ENCODE assay signal across 16 cellular contexts in genomic region chr17:15958484-15958854, GRCh38. TPM values are rescaled to one million over a fixed set of nuclear protein-coding genes. Genes with fewer than 3 reads are reported as not detected.
DNase-seq lines count a peak whose midpoint lies in the region; ATAC-seq, FAIRE-seq and TF ChIP-seq lines count a peak whose summit lies in the region.
"Had no signal": no experiment of that assay in that cellular context is flagged by ENCODE, and none has a peak within 500 bp of the region (broad histone marks: within the 10 kb centered on the region; RNA-seq: fewer than 3 reads in every experiment).

No MANE protein-coding gene starts in this region.

- H3K4me1 Mint-ChIP-seq in activated CD8-positive, alpha-beta memory T cell treated with anti-CD3 and anti-CD28 coated beads, Interleukin-2, amount 10 ng/mL, durations not matched to agents 7 days and 5 days, result peaks cover 33% of the 10 kb centered on the region

- no peak for TF ChIP-seq EP300 in H1 (IDR thresholded peaks at IDR 0.05; ENCODE audit: borderline replicate concordance in 1 of 2, low read depth in 2 of 2, low read length in 2 of 2)

- no peak overlapping the region for H4K91ac ChIP-seq in H1 (replicated peaks; ENCODE audit: insufficient read length, low read length)

- H2AFZ ChIP-seq in H1 (ENCODE audit: low read length), result no peak overlapping the region

- peaks cover 2% of the 10 kb centered on the region for H3K36me3 Mint-ChIP-seq in activated CD8-positive, alpha-beta memory T cell treated with anti-CD3 and anti-CD28 coated beads, Interleukin-2, amount 10 ng/mL, durations not matched to agents 7 days and 5 days

- H3K79me1 ChIP-seq in H1 (ENCODE audit: low read depth, low read length), result no peaks in the 10 kb centered on the region

- no peak overlapping the region for H3K4ac ChIP-seq in H1 (replicated peaks; ENCODE audit: insufficient read length, low read depth, low read length)

- no peak overlapping the region for H3K4me2 ChIP-seq in H1 (ENCODE audit: insufficient read depth in 1 of 2, low read depth in 2 of 2, low read length in 2 of 2)

- H3K14ac ChIP-seq in H1 (ENCODE audit: insufficient read length), result no peak overlapping the region

- 0 out of 2 replicates have a peak overlapping the region, but pooled peaks have one; percentile 53 for H2AK5ac ChIP-seq in H1 (ENCODE audit: low read depth, low read length)

- H4K8ac ChIP-seq in H1 (ENCODE audit: extremely low read depth, insufficient read depth, low read length), result no peak overlapping the region

- H3K56ac ChIP-seq in H1 (replicated peaks; ENCODE audit: insufficient read length, low read depth, low read length), result no peak overlapping the region

- no peak for TF ChIP-seq POLR2A in H1 (IDR thresholded peaks at IDR 0.05; ENCODE audit: control extremely low read depth in 1 of 2, low read depth in 2 of 2, low read length in 2 of 2)
- no peak for TF ChIP-seq POLR2A in spleen (IDR thresholded peaks at IDR 0.05)

- intact Hi-C loops in spleen (cut with DNase I; ENCODE audit: low total_unique reads), result no loop called here

- H2BK120ac ChIP-seq in H1 (replicated peaks; ENCODE audit: low read depth, low read length), result no peak overlapping the region

- no peaks in the 10 kb centered on the region for H3K79me2 ChIP-seq in H1 (ENCODE audit: control insufficient read depth in 1 of 2, insufficient read depth in 2 of 2, low read length in 2 of 2)

- no peak overlapping the region for H3K4me3 Mint-ChIP-seq in activated CD8-positive, alpha-beta memory T cell treated with anti-CD3 and anti-CD28 coated beads, Interleukin-2, amount 10 ng/mL, durations not matched to agents 7 days and 5 days
- H3K4me3 Mint-ChIP-seq: neural crest cell had no signal

- no peak overlapping the region; the same call in 1 of the 2 replicates for H2BK5ac ChIP-seq in H1 (ENCODE audit: low read depth, low read length)

- H2BK20ac ChIP-seq in H1 (ENCODE audit: low read length), result no peak overlapping the region

- H3K27ac Mint-ChIP-seq in activated CD8-positive, alpha-beta memory T cell treated with anti-CD3 and anti-CD28 coated beads, Interleukin-2, amount 10 ng/mL, durations not matched to agents 7 days and 5 days, result peak overlapping the region; percentile 54

- POLR2A ChIA-PET in H1 (lab: Charles Lee; ENCODE audit: partially characterized antibody), result interaction anchor here (2.4 kb wide), 2 partner anchors 8 to 13 kb away, joined by 11 to 12 read pairs; no protein-coding TSS in a partner anchor

- WGBS in H1 (ENCODE audit: extremely low coverage in 1 of 2, insufficient coverage in 1 of 2, insufficient read length in 1 of 2, insufficient replicate concordance in 2 of 2, low coverage in 1 of 2, low lambda C conversion rate in 2 of 2, missing lambda C conversion rate in 1 of 2), 2 experiments, result 76% methylated on average over 4 of the region's 4 CpGs; no CpG with 5 or more reads in 1 of the 2 experiments
- 58 to 91% (median 72%) methylated on average over 4 of the region's 4 CpGs for WGBS in spleen, 5 donors

- TF ChIP-seq CTCF in H1 (IDR thresholded peaks at IDR 0.05; ENCODE audit: control extremely low read depth in 1 of 3, insufficient read depth in 1 of 3, low read depth in 1 of 3, low read length in 3 of 3) (no peak), spleen (IDR thresholded peaks at IDR 0.05 in 8 of 11, conservative IDR thresholded peaks at IDR 0.05 in 3 of 11) (no peak)

- CTCF ChIA-PET in activated CD8-positive, alpha-beta memory T cell treated with anti-CD3 and anti-CD28 coated beads, Interleukin-2, amount 10 ng/mL, durations not matched to agents 7 days and 5 days (lab: Charles Lee), result interaction anchor here (1.1 to 2.6 kb wide), 6 partner anchors 11 to 43 kb away, joined by 3 to 13 read pairs (median 4); partner anchors contain the start of genes TTC19 and ZSWIM7
- CTCF ChIA-PET in H1 (lab: Charles Lee; ENCODE audit: partially characterized antibody), result interaction anchor here (0.7 to 3.4 kb wide), 5 partner anchors 11 to 22 kb away, joined by 3 to 14 read pairs (median 4); partner anchors contain the start of gene ADORA2B

- H4K20me1 ChIP-seq in H1 (replicated peaks in 1 of 2; ENCODE audit: control insufficient read depth in 1 of 2, insufficient read depth in 2 of 2, low read length in 2 of 2), result no peaks in the 10 kb centered on the region

- H3K9me3 ChIP-seq in SJCRH30 (replicated peaks) (no peaks in the 10 kb centered on the region; the same call in 1 of the 2 replicates), H1 (ENCODE audit: insufficient read depth in 2 of 2, low read depth in 1 of 2, low read length in 1 of 2) (no peaks in the 10 kb centered on the region), spleen (no peaks in the 10 kb centered on the region)
- H3K9me3 ChIP-seq: gastroesophageal sphincter had no signal

- H3K27me3 Mint-ChIP-seq in activated CD8-positive, alpha-beta memory T cell treated with anti-CD3 and anti-CD28 coated beads, Interleukin-2, amount 10 ng/mL, durations not matched to agents 7 days and 5 days, result peaks cover 75% of the 10 kb centered on the region

- no peaks in the 10 kb centered on the region for H3K9me3 Mint-ChIP-seq in activated CD8-positive, alpha-beta memory T cell treated with anti-CD3 and anti-CD28 coated beads, Interleukin-2, amount 10 ng/mL, durations not matched to agents 7 days and 5 days (ENCODE audit: low read depth)
- H3K9me3 Mint-ChIP-seq: neural crest cell had no signal

- TF ChIP-seq RAD21 in H1 (IDR thresholded peaks at IDR 0.05 in 1 of 2, conservative IDR thresholded peaks at IDR 0.05 in 1 of 2; ENCODE audit: low read depth in 2 of 2, low read length in 2 of 2), result no peak

- H3K23ac ChIP-seq in H1 (ENCODE audit: insufficient read length), result no peak overlapping the region

- ATAC-seq in activated CD8-positive, alpha-beta memory T cell treated with anti-CD3 and anti-CD28 coated beads, Interleukin-2, amount 10 ng/mL, durations not matched to agents 7 days and 5 days, result no peak
- ATAC-seq in HG02571 (IDR thresholded peaks at IDR 0.05; ENCODE audit: unreplicated experiment), result no peak

- H4K5ac ChIP-seq in H1 (ENCODE audit: insufficient read length, low read depth, low read length), result no peak overlapping the region

- H3K4me1 ChIP-seq in SJCRH30 (peaks cover 56% of the 10 kb centered on the region), H1 (replicated peaks in 1 of 4; ENCODE audit: control insufficient read depth in 3 of 4, insufficient read depth in 4 of 4, low read length in 3 of 4) (peaks cover 0 to 6% (median 3%) of the 10 kb centered on the region in 4 experiments; a peak in 3 of 7 replicates), spleen (peaks cover 0 to 28% (median 14%) of the 10 kb centered on the region in 6 donors)

- H3K4me3 ChIP-seq in SJCRH30 (no peak overlapping the region), H1 (ENCODE audit: extremely low read depth in 1 of 4, insufficient read depth in 2 of 4, low read depth in 3 of 4, low read length in 4 of 4) (no peak overlapping the region), spleen (no peak overlapping the region)
- H3K4me3 ChIP-seq: dorsolateral prefrontal cortex, gastroesophageal sphincter, SK-N-MC had no signal

- peak overlapping the region; percentile 60; the same call in 1 of the 2 replicates for H3K18ac ChIP-seq in H1 (ENCODE audit: extremely low read depth, low read length)

- FAIRE-seq in H1 (lab: Jason Lieb, UNC), result no peak

- H2BK12ac ChIP-seq in H1 (ENCODE audit: low read depth, low read length), result no peak overlapping the region

- no peak overlapping the region for H3K9ac ChIP-seq in H1 (replicated peaks in 1 of 4; ENCODE audit: extremely low read depth in 1 of 4, low read depth in 3 of 4, low read length in 3 of 4)

- H3K23me2 ChIP-seq in H1 (ENCODE audit: low read depth, low read length), result no peaks in the 10 kb centered on the region

- H3K27ac ChIP-seq in SJCRH30 (peak overlapping the region; percentile 97), H1 (ENCODE audit: low read depth, low read length) (no peak overlapping the region), spleen (peak overlapping the region in 1 of 8 donors; percentile 33)
- H3K27ac ChIP-seq: gastroesophageal sphincter, SK-N-MC had no signal

- H3K36me3 ChIP-seq in SJCRH30 (no peaks in the 10 kb centered on the region), H1 (ENCODE audit: control insufficient read depth in 2 of 4, insufficient read depth in 4 of 4, low read length in 3 of 4) (no peaks in the 10 kb centered on the region), spleen (no peaks in the 10 kb centered on the region)
- H3K36me3 ChIP-seq: gastroesophageal sphincter had no signal

- no peak overlapping the region for H2BK15ac ChIP-seq in H1 (ENCODE audit: low read length)

- H3K27me3 ChIP-seq in SJCRH30 (no peaks in the 10 kb centered on the region), H1 (replicated peaks in 1 of 4; ENCODE audit: control insufficient read depth in 3 of 4, extremely low read depth in 1 of 4, insufficient read depth in 3 of 4, low read length in 3 of 4) (no peaks in the 10 kb centered on the region), spleen (replicated peaks in 1 of 7) (no peaks in the 10 kb centered on the region)
- H3K27me3 ChIP-seq: dorsolateral prefrontal cortex, gastroesophageal sphincter had no signal

- DNase-seq in activated CD8-positive, alpha-beta memory T cell treated with anti-CD3 and anti-CD28 coated beads, Interleukin-2, amount 10 ng/mL, durations not matched to agents 7 days and 5 days, result no peak
- DNase-seq in activated CD8-positive, alpha-beta memory T cell treated with anti-CD3 and anti-CD28 coated beads, Interleukin-2, amount 50 U/mL, for 4 hours, result no peak
- DNase-seq in SJCRH30, result no peak
- no peak for DNase-seq in H1 (ENCODE audit: low read depth in 1 of 2, low spot score in 2 of 2)
- peak; percentile 23 for DNase-seq in spleen
- DNase-seq in ecto neural progenitor cell (ENCODE audit: low spot score), result no peak
- DNase-seq in NCI-H345 (lab: John Stamatoyannopoulos, UW), result no peak
- DNase-seq: activated CD4-positive, CD25-positive, alpha-beta regulatory T cell treated with anti-CD3 and anti-CD28 coated beads, Interleukin-2, amount 50 U/mL, for 72 hours; DMS79 treated with DMSO at 0.1 percent for 48 hours; dorsolateral prefrontal cortex; NCI-H1417 treated with DMSO at 0.1 percent for 48 hours; NCI-H748 treated with DMSO at 0.1 percent for 48 hours had no signal

RNA-seq across cellular contexts. Expression of gene ADORA2B, which starts 13.5 kb away (rescaled TPM):
- total RNA-seq in activated CD8-positive, alpha-beta memory T cell treated with anti-CD3 and anti-CD28 coated beads, Interleukin-2, amount 10 ng/mL, durations not matched to agents 7 days and 5 days, result 1 to 10 TPM in 1 of 2 experiments, under 1 TPM in 1; 0.49 to 1.1 TPM
- 15.1 TPM in 2 replicates for total RNA-seq in SJCRH30 (2014; rRNA removed; shearing (Covaris generic))
- total RNA-seq in H1 (2021; fragmentation: NEBNext Ultra II Directional; extraction: Animal tissue kit (Norgen Biotek cat#: 25700)), result 2.6 and 3.3 TPM in 2 replicates
- polyA plus RNA-seq in H1 (2011; rRNA removed) (6.9 and 8.2 TPM in 2 replicates), spleen (under 1 TPM; 0.13 to 0.23 (median 0.16) TPM)
- polyA plus RNA-seq in H1 (2011; cell fraction: cytosol; rRNA removed), result 4.8 TPM
- 4.8 TPM for polyA plus RNA-seq in H1 (2011; cell fraction: nucleus; rRNA removed)
- polyA plus RNA-seq in H1 (2012, experiment 1 of 2), result 4.1 to 5.4 TPM (median 4.3 TPM) in 4 replicates
- 3.7 TPM for polyA plus RNA-seq in H1 (2012, experiment 2 of 2)
- polyA plus RNA-seq in H1 (2013, experiment 1 of 2), result 1.9 TPM
- 2.3 TPM for polyA plus RNA-seq in H1 (2013, experiment 2 of 2)
- polyA minus RNA-seq in H1 (2011; rRNA and poly(A)+ RNA removed), result 6.0 TPM in 2 replicates
- 3.7 TPM for polyA minus RNA-seq in H1 (2011; cell fraction: cytosol; rRNA and poly(A)+ RNA removed)
- 7.1 TPM for polyA minus RNA-seq in H1 (2011; cell fraction: nucleus; rRNA and poly(A)+ RNA removed)
- 1 to 10 TPM in 2 of 7 donors, under 1 TPM in 3, not detected in 2; 0.77 to 2.7 (median 0.92) TPM for total RNA-seq in spleen

RNA-seq across cellular contexts. Expression of gene ZSWIM7, which starts 41.0 kb away (rescaled TPM):
- 10 to 100 TPM in 1 of 2 experiments, 1 to 10 TPM in 1; 8.8 to 10.3 TPM for total RNA-seq in activated CD8-positive, alpha-beta memory T cell treated with anti-CD3 and anti-CD28 coated beads, Interleukin-2, amount 10 ng/mL, durations not matched to agents 7 days and 5 days
- 76.7 and 81.6 TPM in 2 replicates for total RNA-seq in SJCRH30 (2014; rRNA removed; shearing (Covaris generic))
- 39.3 and 39.4 TPM in 2 replicates for total RNA-seq in H1 (2021; fragmentation: NEBNext Ultra II Directional; extraction: Animal tissue kit (Norgen Biotek cat#: 25700))
- polyA plus RNA-seq in H1 (2011; rRNA removed), result 39.0 and 57.7 TPM in 2 replicates
- 56.6 TPM for polyA plus RNA-seq in H1 (2011; cell fraction: cytosol; rRNA removed)
- 36.5 TPM for polyA plus RNA-seq in H1 (2011; cell fraction: nucleus; rRNA removed)
- polyA plus RNA-seq in H1 (2012, experiment 1 of 2), result 36.5 to 48.1 TPM (median 44.0 TPM) in 4 replicates
- polyA plus RNA-seq in H1 (2012, experiment 2 of 2), result 15.0 TPM
- polyA plus RNA-seq in H1 (2013, experiment 1 of 2), result 27.2 TPM
- polyA plus RNA-seq in H1 (2013, experiment 2 of 2), result 28.8 TPM
- 24.2 and 26.3 TPM in 2 replicates for polyA minus RNA-seq in H1 (2011; rRNA and poly(A)+ RNA removed)
- polyA minus RNA-seq in H1 (2011; cell fraction: cytosol; rRNA and poly(A)+ RNA removed), result 8.7 TPM
- polyA minus RNA-seq in H1 (2011; cell fraction: nucleus; rRNA and poly(A)+ RNA removed), result 8.5 TPM
- 10 to 100 TPM; 13.4 to 40.4 (median 20.7) TPM for total RNA-seq in spleen
- polyA plus RNA-seq in spleen, result 10 to 100 TPM; 32.8 to 47.6 (median 42.3) TPM

RNA-seq across cellular contexts. Expression of gene TTC19, which starts 41.2 kb away (rescaled TPM):
- total RNA-seq in activated CD8-positive, alpha-beta memory T cell treated with anti-CD3 and anti-CD28 coated beads, Interleukin-2, amount 10 ng/mL, durations not matched to agents 7 days and 5 days, result 10 to 100 TPM; 32.6 to 33.1 TPM
- 59.5 and 70.4 TPM in 2 replicates for total RNA-seq in SJCRH30 (2014; rRNA removed; shearing (Covaris generic))
- total RNA-seq in H1 (2021; fragmentation: NEBNext Ultra II Directional; extraction: Animal tissue kit (Norgen Biotek cat#: 25700)), result 50.7 and 55.0 TPM in 2 replicates
- polyA plus RNA-seq in H1 (2011; rRNA removed) (9.9 and 11.8 TPM in 2 replicates), spleen (10 to 100 TPM; 14.6 to 20.3 (median 15.2) TPM)
- polyA plus RNA-seq in H1 (2011; cell fraction: cytosol; rRNA removed), result 14.4 TPM
- polyA plus RNA-seq in H1 (2011; cell fraction: nucleus; rRNA removed), result 27.6 TPM
- 36.1 to 48.9 TPM (median 38.4 TPM) in 4 replicates for polyA plus RNA-seq in H1 (2012, experiment 1 of 2)
- polyA plus RNA-seq in H1 (2012, experiment 2 of 2), result 9.5 TPM
- polyA plus RNA-seq in H1 (2013, experiment 1 of 2), result 38.5 TPM
- 46.4 TPM for polyA plus RNA-seq in H1 (2013, experiment 2 of 2)
- polyA minus RNA-seq in H1 (2011; rRNA and poly(A)+ RNA removed), result 10.6 and 14.9 TPM in 2 replicates
- polyA minus RNA-seq in H1 (2011; cell fraction: cytosol; rRNA and poly(A)+ RNA removed), result 28.7 TPM
- polyA minus RNA-seq in H1 (2011; cell fraction: nucleus; rRNA and poly(A)+ RNA removed), result 33.0 TPM
- 10 to 100 TPM; 29.9 to 59.9 (median 36.6) TPM for total RNA-seq in spleen
